Comparison of ENCODE assay signal across 1 cellular context in genomic region chr22:48744967-48745841, GRCh38.
TF ChIP-seq lines count a peak whose summit lies in the region.

No MANE protein-coding gene starts in this region.

TF ChIP-seq in HepG2, 621 proteins besides CTCF, POLR2A, EP300 and RAD21:
- no peak for TF ChIP-seq SAP130 (CRISPR knock-in tag; IDR thresholded peaks at IDR 0.05; ENCODE audit: low read depth)
- TF ChIP-seq NFAT5 (CRISPR knock-in tag; IDR thresholded peaks at IDR 0.05): no peak
- no peak for TF ChIP-seq TRAFD1 (CRISPR knock-in tag; IDR thresholded peaks at IDR 0.05; ENCODE audit: borderline replicate concordance)
- 0 out of 2 replicates have a peak, but pooled peaks have one; percentile 42 for TF ChIP-seq HNRNPL (IDR thresholded peaks at IDR 0.05; ENCODE audit: low read depth, low read length)
- TF ChIP-seq LCORL (IDR thresholded peaks at IDR 0.05): no peak
- no peak for TF ChIP-seq LCORL (CRISPR knock-in tag; IDR thresholded peaks at IDR 0.05)
- TF ChIP-seq ZNF75D (CRISPR knock-in tag; IDR thresholded peaks at IDR 0.05; ENCODE audit: borderline replicate concordance): no peak
- TF ChIP-seq ZNF883 (CRISPR knock-in tag; IDR thresholded peaks at IDR 0.05; ENCODE audit: not compliant biosample characterization): no peak
